15 cellular contexts compared by ENCODE assay signal in the genomic region with DNA sequence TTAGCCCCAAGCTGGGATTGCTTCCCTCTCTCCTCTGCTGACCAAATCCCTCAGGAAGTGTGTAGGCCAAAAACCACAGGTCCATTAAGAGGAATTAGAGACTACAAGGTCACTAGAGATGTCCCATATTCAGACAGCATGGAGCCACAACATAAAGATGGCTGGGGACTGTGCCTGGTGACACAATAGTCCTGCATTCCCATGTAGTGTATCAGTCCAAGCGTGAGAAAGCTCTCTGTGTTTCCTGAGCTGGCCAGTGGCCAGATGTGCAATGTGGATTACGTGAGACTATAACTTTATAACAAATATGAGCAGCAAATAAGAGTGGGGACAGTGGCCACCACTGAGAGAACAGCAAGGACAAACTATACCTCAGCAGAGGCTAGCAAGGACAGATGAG. TPM values are rescaled to one million over a fixed set of nuclear protein-coding genes. Genes with fewer than 3 reads are reported as not detected.
A peak's percentile ranks its signal among the peaks of the same experiment; 100 is the strongest.
DNase-seq lines count a peak whose midpoint lies in the region; ATAC-seq and TF ChIP-seq lines count a peak whose summit lies in the region.
"Had no signal": no experiment of that assay in that cellular context is flagged by ENCODE, and none has a peak within 500 bp of the region (broad histone marks: within the 10 kb centered on the region; RNA-seq: fewer than 3 reads in every experiment).

No MANE protein-coding gene starts in this region.

- intact Hi-C loops in heart left ventricle (cut with DNase I): loop anchor here in 7 of 10 donors (5.0 to 10.0 kb wide), 6 partner anchors 55 to 410 kb away; no protein-coding TSS in a partner anchor
- intact Hi-C loops in Right ventricle myocardium superior (cut with DNase I): loop anchor here (5.0 kb wide), 1 partner anchor 125 kb away; no protein-coding TSS in a partner anchor

- peak in 3 of 5 donors; percentile 44 to 69 (median 59) for DNase-seq in heart left ventricle
- DNase-seq in Right ventricle myocardium superior: no peak
- DNase-seq in brain microvascular endothelial cell: peak; percentile 95
- peak; percentile 7 for DNase-seq in kidney epithelial cell (ENCODE audit: low read depth)
- DNase-seq in H7: no peak
- no peak for DNase-seq in NCI-H1436 treated with DMSO at 0.1 percent for 48 hours (lab: John Stamatoyannopoulos, UW)
- DNase-seq: NCI-H1417 treated with DMSO at 0.1 percent for 48 hours; stimulated activated CD4-positive, alpha-beta T cell treated with anti-CD3 and anti-CD28 coated beads, Interleukin-1b, Interleukin-23, amount 100 ng/mL, for 48 hours; stomach; WERI-Rb-1 had no signal

- TF ChIP-seq POLR2A in heart left ventricle (IDR thresholded peaks at IDR 0.05): no peak

- WGBS in heart left ventricle, 4 donors: 29 to 45% (median 38%) methylated on average over 2 of the region's 2 CpGs

- H3K4me1 ChIP-seq in heart left ventricle: peaks cover 0 to 22% (median 9%) of the 10 kb centered on the region in 12 donors

- ATAC-seq in heart left ventricle (peak in 2 of 4 donors; percentile 35 to 42), Right ventricle myocardium superior (ENCODE audit: poor library complexity) (no peak), HG03442 (IDR thresholded peaks at IDR 0.05; ENCODE audit: unreplicated experiment) (no peak), GM21619 (IDR thresholded peaks at IDR 0.05; ENCODE audit: unreplicated experiment) (no peak)
- ATAC-seq: activated T-helper 17 cell treated with anti-CD3 and anti-CD28 coated beads, Interleukin-2, amount 50 U/mL, for 72 hours had no signal

- H3K36me3 ChIP-seq in heart left ventricle (no peaks in the 10 kb centered on the region), brain microvascular endothelial cell (replicated peaks) (no peaks in the 10 kb centered on the region), kidney epithelial cell (ENCODE audit: control insufficient read depth, insufficient read depth, low read length) (no peaks in the 10 kb centered on the region), H7 (replicated peaks; ENCODE audit: control insufficient read depth, insufficient read depth, low read length) (no peaks in the 10 kb centered on the region)
- H3K36me3 ChIP-seq: stomach, WERI-Rb-1 had no signal

- H3K27me3 ChIP-seq in heart left ventricle: no peaks in the 10 kb centered on the region
- H3K27me3 ChIP-seq in brain microvascular endothelial cell (replicated peaks): no peaks in the 10 kb centered on the region
- peaks cover 2% of the 10 kb centered on the region for H3K27me3 ChIP-seq in kidney epithelial cell (ENCODE audit: control insufficient read depth, insufficient read depth, low read length)
- H3K27me3 ChIP-seq in H7 (ENCODE audit: control insufficient read depth, insufficient read depth, low read length): no peaks in the 10 kb centered on the region
- H3K27me3 ChIP-seq: stomach had no signal

- H3K27ac ChIP-seq in heart left ventricle: peak overlapping the region in 6 of 12 donors; percentile 1 to 59 (median 30)
- peak overlapping the region; percentile 72 for H3K27ac ChIP-seq in brain microvascular endothelial cell
- H3K27ac ChIP-seq: stomach, WERI-Rb-1 had no signal

- TF ChIP-seq CTCF in heart left ventricle (IDR thresholded peaks at IDR 0.05): no peak
- TF ChIP-seq CTCF in brain microvascular endothelial cell (IDR thresholded peaks at IDR 0.05; ENCODE audit: low read depth, low read length, missing control alignments): no peak
- TF ChIP-seq CTCF in kidney epithelial cell (IDR thresholded peaks at IDR 0.05; ENCODE audit: insufficient read depth, low read length, poor library complexity, severe bottlenecking): no peak

- no peak overlapping the region for H3K4me3 ChIP-seq in heart left ventricle
- no peak overlapping the region for H3K4me3 ChIP-seq in brain microvascular endothelial cell (ENCODE audit: low read depth, low read length)
- no peak overlapping the region for H3K4me3 ChIP-seq in kidney epithelial cell (ENCODE audit: low read depth, low read length)
- H3K4me3 ChIP-seq in H7 (ENCODE audit: insufficient read depth, low read depth, low read length): no peak overlapping the region
- H3K4me3 ChIP-seq: stomach had no signal

- peaks cover 0 to 2% (median 0%) of the 10 kb centered on the region in 12 donors for H3K9me3 ChIP-seq in heart left ventricle
- H3K9me3 ChIP-seq: stomach had no signal

- in situ Hi-C loops in brain microvascular endothelial cell (cut with HindIII; ENCODE audit: low pct_ligation_motif_present, low sequenced_read_pairs): loop anchor here (10.0 kb wide), 1 partner anchor 127 kb away; a partner anchor contains a TSS

RNA-seq across cellular contexts. Expression of a gene that starts 7.6 kb away (rescaled TPM):
- total RNA-seq in heart left ventricle (not detected), Right ventricle myocardium superior (not detected), kidney epithelial cell (not detected in 2 replicates)
- polyA plus RNA-seq in heart left ventricle: not detected
- not detected in 2 replicates for total RNA-seq in H7 (2014; rRNA removed; shearing (Covaris generic))
- total RNA-seq: activated T-helper 17 cell treated with anti-CD3 and anti-CD28 coated beads, Interleukin-2, amount 50 U/mL, for 72 hours had no signal
- polyA plus RNA-seq: AG04450, neural cell, stomach had no signal

RNA-seq across cellular contexts. Expression of a gene that starts 20.9 kb away (rescaled TPM):
- total RNA-seq in heart left ventricle: not detected
- not detected for polyA plus RNA-seq in heart left ventricle
- not detected for total RNA-seq in Right ventricle myocardium superior
- not detected in 2 replicates for total RNA-seq in kidney epithelial cell
- total RNA-seq in H7 (2014; rRNA removed; shearing (Covaris generic)): 0.10 TPM in 1 of 2 replicates, not detected in the other
- total RNA-seq: activated T-helper 17 cell treated with anti-CD3 and anti-CD28 coated beads, Interleukin-2, amount 50 U/mL, for 72 hours; stomach had no signal
- polyA plus RNA-seq: AG04450, neural cell, stomach had no signal

RNA-seq across cellular contexts. Expression of a gene that starts 53.1 kb away (rescaled TPM):
- total RNA-seq in heart left ventricle (not detected), Right ventricle myocardium superior (not detected), kidney epithelial cell (not detected in 2 replicates)
- not detected for polyA plus RNA-seq in heart left ventricle
- total RNA-seq in H7 (2014; rRNA removed; shearing (Covaris generic)): not detected in 2 replicates
- total RNA-seq: activated T-helper 17 cell treated with anti-CD3 and anti-CD28 coated beads, Interleukin-2, amount 50 U/mL, for 72 hours; stomach had no signal
- polyA plus RNA-seq: AG04450, neural cell had no signal

Comparison
In these comparisons a context has a peak if more than half of its experiments do, and no peak if none do; other contexts are left out.
1. DNase-seq: peak in heart left ventricle (3 of 5), brain microvascular endothelial cell (single experiment) and kidney epithelial cell (single experiment); none in Right ventricle myocardium superior (single experiment), H7 (single experiment) and NCI-H1436 treated with DMSO at 0.1 percent for 48 hours (single experiment).